1 cellular context compared by ENCODE assay signal in the genomic region with DNA sequence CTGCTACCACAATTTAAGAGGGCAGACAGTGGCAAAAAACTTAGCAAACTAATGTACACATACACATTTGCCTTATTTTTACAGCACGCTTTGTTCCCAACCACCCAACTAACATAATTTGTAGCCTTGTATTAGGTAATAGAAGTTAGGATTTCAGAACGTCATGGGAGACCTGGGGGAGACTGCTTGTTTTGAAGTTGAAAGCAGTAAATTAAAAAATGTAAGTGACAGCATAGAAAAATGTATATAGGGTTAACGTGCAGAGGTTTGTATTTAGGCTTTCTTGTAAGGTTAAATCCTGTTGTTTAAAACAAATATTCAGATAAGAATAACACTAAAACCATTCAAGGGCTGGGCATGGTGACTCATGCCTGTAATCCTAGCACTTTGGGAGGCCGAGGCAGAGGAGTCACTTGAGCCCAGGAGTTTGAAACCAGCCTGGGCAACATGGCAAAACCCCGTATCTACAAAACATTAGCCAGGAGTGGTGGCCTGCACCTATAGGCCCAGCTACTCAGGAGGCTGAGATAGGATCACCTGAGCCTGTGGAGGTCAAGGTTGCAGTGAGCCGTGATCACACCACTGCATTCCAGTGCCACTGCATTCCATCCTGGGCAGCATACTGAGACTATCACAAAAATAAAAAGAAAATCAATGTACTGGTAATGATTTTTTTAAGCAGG.
TF ChIP-seq lines count a peak whose summit lies in the region.

No MANE protein-coding gene starts in this region.

TF ChIP-seq in HEK293, 187 proteins besides CTCF, POLR2A, EP300 and RAD21 (continued from another document):
- TF ChIP-seq, protein P1, sequence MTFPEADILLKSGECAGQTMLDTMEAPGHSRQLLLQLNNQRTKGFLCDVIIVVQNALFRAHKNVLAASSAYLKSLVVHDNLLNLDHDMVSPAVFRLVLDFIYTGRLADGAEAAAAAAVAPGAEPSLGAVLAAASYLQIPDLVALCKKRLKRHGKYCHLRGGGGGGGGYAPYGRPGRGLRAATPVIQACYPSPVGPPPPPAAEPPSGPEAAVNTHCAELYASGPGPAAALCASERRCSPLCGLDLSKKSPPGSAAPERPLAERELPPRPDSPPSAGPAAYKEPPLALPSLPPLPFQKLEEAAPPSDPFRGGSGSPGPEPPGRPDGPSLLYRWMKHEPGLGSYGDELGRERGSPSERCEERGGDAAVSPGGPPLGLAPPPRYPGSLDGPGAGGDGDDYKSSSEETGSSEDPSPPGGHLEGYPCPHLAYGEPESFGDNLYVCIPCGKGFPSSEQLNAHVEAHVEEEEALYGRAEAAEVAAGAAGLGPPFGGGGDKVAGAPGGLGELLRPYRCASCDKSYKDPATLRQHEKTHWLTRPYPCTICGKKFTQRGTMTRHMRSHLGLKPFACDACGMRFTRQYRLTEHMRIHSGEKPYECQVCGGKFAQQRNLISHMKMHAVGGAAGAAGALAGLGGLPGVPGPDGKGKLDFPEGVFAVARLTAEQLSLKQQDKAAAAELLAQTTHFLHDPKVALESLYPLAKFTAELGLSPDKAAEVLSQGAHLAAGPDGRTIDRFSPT (tag by site-specific recombination; IDR thresholded peaks at IDR 0.05): peak; percentile 46; the same call in 1 of the 2 replicates
- TF ChIP-seq ZEB2 (tag by site-specific recombination; IDR thresholded peaks at IDR 0.05) (0 out of 2 replicates have a peak, but pooled peaks have one; percentile 25), ZNF629 (tag by site-specific recombination; IDR thresholded peaks at IDR 0.05) (peak; percentile 79)
TF ChIP-seq in HEK293: peak in this region for 5; not testable (repeated sequence) for 182.
